In the genomic region with DNA sequence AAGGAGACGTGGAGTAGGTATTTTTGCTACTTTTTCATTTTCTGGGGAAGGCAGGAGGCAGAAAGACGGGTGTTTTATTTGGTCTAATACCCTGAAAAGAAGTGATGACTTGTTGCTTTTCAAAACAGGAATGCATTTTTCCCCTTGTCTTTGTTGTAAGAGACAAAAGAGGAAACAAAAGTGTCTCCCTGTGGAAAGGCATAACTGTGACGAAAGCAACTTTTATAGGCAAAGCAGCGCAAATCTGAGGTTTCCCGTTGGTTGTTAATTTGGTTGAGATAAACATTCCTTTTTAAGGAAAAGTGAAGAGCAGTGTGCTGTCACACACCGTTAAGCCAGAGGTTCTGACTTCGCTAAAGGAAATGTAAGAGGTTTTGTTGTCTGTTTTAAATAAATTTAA, we compare ENCODE assay signal across 13 cellular contexts. TPM values are rescaled to one million over a fixed set of nuclear protein-coding genes. Genes with fewer than 3 reads are reported as not detected.
DNase-seq lines count a peak whose midpoint lies in the region; ATAC-seq and TF ChIP-seq lines count a peak whose summit lies in the region.
"Had no signal": no experiment of that assay in that cellular context is flagged by ENCODE, and none has a peak within 500 bp of the region (broad histone marks: within the 10 kb centered on the region; RNA-seq: fewer than 3 reads in every experiment).

No MANE protein-coding gene starts in this region.

- H3K27ac Mint-ChIP-seq in natural killer cell treated with Interleukin-12 subunit alpha and Interleukin-12 subunit beta and Interleukin-15 and Interleukin-18, amount 100 ng/mL, for 72 hours, result no peak overlapping the region

- ATAC-seq in Panc1 (no peak), GM21447 (IDR thresholded peaks at IDR 0.05; ENCODE audit: unreplicated experiment) (no peak)
- ATAC-seq in natural killer cell treated with Interleukin-12 subunit alpha and Interleukin-12 subunit beta and Interleukin-15 and Interleukin-18, amount 100 ng/mL, for 72 hours, result no peak

- H3K9me3 Mint-ChIP-seq in natural killer cell treated with Interleukin-12 subunit alpha and Interleukin-12 subunit beta and Interleukin-15 and Interleukin-18, amount 100 ng/mL, for 72 hours, result no peaks in the 10 kb centered on the region

- H3K4me3 ChIP-seq in Panc1 (ENCODE audit: low read depth in 2 of 2, low read length in 2 of 2), result peak overlapping the region; percentile 38 to 65
- H3K4me3 ChIP-seq in retinal pigment epithelial cell (ENCODE audit: low read length), result peak overlapping the region; percentile 25

- CTCF ChIA-PET in Panc1 (lab: Charles Lee), result no interaction called here

- no peaks in the 10 kb centered on the region for H3K36me3 Mint-ChIP-seq in natural killer cell treated with Interleukin-12 subunit alpha and Interleukin-12 subunit beta and Interleukin-15 and Interleukin-18, amount 100 ng/mL, for 72 hours

- intact Hi-C loops in Panc1 (cut with micrococcal nuclease; ENCODE audit: unreplicated experiment), result loop anchor here (10.0 kb wide), 2 partner anchors 172 to 242 kb away; no protein-coding TSS in a partner anchor

- no peak for TF ChIP-seq CTCF in Panc1 (IDR thresholded peaks at IDR 0.05)
- no peak for TF ChIP-seq CTCF in retinal pigment epithelial cell (conservative IDR thresholded peaks at IDR 0.05; ENCODE audit: low read depth, low read length)

- peaks cover 26 to 30% of the 10 kb centered on the region in 2 donors for H3K27me3 Mint-ChIP-seq in natural killer cell treated with Interleukin-12 subunit alpha and Interleukin-12 subunit beta and Interleukin-15 and Interleukin-18, amount 100 ng/mL, for 72 hours

- H3K4me1 ChIP-seq in Panc1 (ENCODE audit: control insufficient read depth, insufficient read depth, low read length), result peaks cover 40% of the 10 kb centered on the region

- no peak overlapping the region for H3K4me3 Mint-ChIP-seq in natural killer cell treated with Interleukin-12 subunit alpha and Interleukin-12 subunit beta and Interleukin-15 and Interleukin-18, amount 100 ng/mL, for 72 hours

- H3K27ac ChIP-seq in Panc1 (ENCODE audit: low read length), result peak overlapping the region; percentile 76
- H3K27ac ChIP-seq: parathyroid adenoma had no signal

- DNase-seq in EL (peak; percentile 59), Panc1 (ENCODE audit: low read depth, low spot score) (no peak), glomerular visceral epithelial cell (ENCODE audit: extremely low spot score) (peak; percentile 22), retinal pigment epithelial cell (ENCODE audit: low read depth) (no peak), GM19238 (ENCODE audit: insufficient read length, low spot score) (no peak), NCI-H146 treated with DMSO at 0.1 percent for 48 hours (lab: John Stamatoyannopoulos, UW; ENCODE audit: unreplicated experiment) (no peak)
- DNase-seq in natural killer cell treated with Interleukin-12 subunit alpha and Interleukin-12 subunit beta and Interleukin-15 and Interleukin-18, amount 100 ng/mL, for 72 hours (ENCODE audit: low spot score), result no peak
- DNase-seq: activated CD4-positive, alpha-beta T cell treated with anti-CD3 and anti-CD28 coated beads for 48 hours; NCI-H1092; OCI-M1 had no signal

- TSS peak; percentile 82 for BruUV-seq in Panc1 (replicated peaks; lab: Mats Ljungman, UMichigan)

- no peaks in the 10 kb centered on the region for H3K27me3 ChIP-seq in Panc1 (ENCODE audit: control insufficient read depth, insufficient read depth, low read length)

- POLR2A ChIA-PET in Panc1 (lab: Charles Lee), result no interaction called here

- H3K36me3 ChIP-seq in Panc1 (ENCODE audit: control insufficient read depth, insufficient read depth, low read length), result no peaks in the 10 kb centered on the region; the same call in 1 of the 2 replicates

- no peaks in the 10 kb centered on the region for H3K9me3 ChIP-seq in Panc1 (ENCODE audit: control insufficient read depth, insufficient read depth, low read depth, low read length)

- in situ Hi-C loops in Panc1 (cut with HindIII; ENCODE audit: low pct_unique_long_range_greater_than_20kb, low sequenced_read_pairs), result no loop called here

- H3K4me1 Mint-ChIP-seq in natural killer cell treated with Interleukin-12 subunit alpha and Interleukin-12 subunit beta and Interleukin-15 and Interleukin-18, amount 100 ng/mL, for 72 hours (ENCODE audit: low read depth in 2 of 2), result peaks cover 9 to 12% of the 10 kb centered on the region in 2 donors

RNA-seq across cellular contexts. Expression of gene FZD7, which starts 3.4 kb away (rescaled TPM):
- 38.1 TPM for total RNA-seq in Panc1 (2021; ENCODE audit: unreplicated experiment)
- 46.7 TPM for polyA plus RNA-seq in Panc1 (2012; ENCODE audit: insufficient read length)
- total RNA-seq in natural killer cell treated with Interleukin-12 subunit alpha and Interleukin-12 subunit beta and Interleukin-15 and Interleukin-18, amount 100 ng/mL, for 72 hours, result 1 to 10 TPM in 1 of 2 donors, under 1 TPM in 1; 0.67 to 1.6 TPM

RNA-seq across cellular contexts. Expression of gene KIAA2012, which starts 36.0 kb away (rescaled TPM):
- not detected for total RNA-seq in Panc1 (2021; ENCODE audit: unreplicated experiment)
- not detected for polyA plus RNA-seq in Panc1 (2012; ENCODE audit: insufficient read length)
- total RNA-seq in natural killer cell treated with Interleukin-12 subunit alpha and Interleukin-12 subunit beta and Interleukin-15 and Interleukin-18, amount 100 ng/mL, for 72 hours, result not detected
- total RNA-seq: glomerular endothelial cell had no signal

Comparison
In these comparisons a context has a peak if more than half of its experiments do, and no peak if none do; other contexts are left out.
1. DNase-seq: peak in EL (single experiment) and glomerular visceral epithelial cell (single experiment); none in Panc1 (single experiment), retinal pigment epithelial cell (single experiment), GM19238 (single experiment), NCI-H146 treated with DMSO at 0.1 percent for 48 hours (single experiment) and natural killer cell treated with Interleukin-12 subunit alpha and Interleukin-12 subunit beta and Interleukin-15 and Interleukin-18, amount 100 ng/mL, for 72 hours (single experiment).
2. RNA of gene FZD7, which starts 3.4 kb away (total RNA-seq): 38.1 TPM in Panc1 (single experiment); 0.67 to 1.6 TPM in natural killer cell treated with Interleukin-12 subunit alpha and Interleukin-12 subunit beta and Interleukin-15 and Interleukin-18, amount 100 ng/mL, for 72 hours; every median in the first group is over 10 times any median in the second.